17 cellular contexts compared by ENCODE assay signal in the genomic region with DNA sequence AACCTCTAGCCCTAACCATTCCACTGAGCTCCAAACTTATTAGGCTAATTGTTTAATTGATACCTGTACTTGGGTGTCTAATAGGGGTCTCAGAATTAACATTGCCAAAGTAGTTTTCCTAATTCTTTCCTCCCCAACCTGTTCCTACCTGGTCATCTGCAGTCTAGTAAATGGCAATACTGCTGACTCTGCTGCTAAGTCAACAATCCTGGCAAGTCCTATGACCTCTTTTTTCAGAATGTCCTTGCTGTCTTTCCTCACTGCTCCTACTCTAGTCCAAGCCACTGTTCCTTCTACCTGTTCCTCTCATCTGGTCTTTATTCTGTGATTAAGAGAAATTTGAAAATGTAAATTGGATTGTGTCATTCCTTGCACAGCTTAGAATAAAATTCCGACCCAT.
DNase-seq lines count a peak whose midpoint lies in the region; ATAC-seq and TF ChIP-seq lines count a peak whose summit lies in the region.
"Had no signal": no experiment of that assay in that cellular context is flagged by ENCODE, and none has a peak within 500 bp of the region (broad histone marks: within the 10 kb centered on the region; RNA-seq: fewer than 3 reads in every experiment).

No MANE protein-coding gene starts in this region.

- H3K9ac ChIP-seq in DND-41 (ENCODE audit: low read depth, low read length), result no peak overlapping the region
- H3K9ac ChIP-seq: BLaER1 treated with 17β-estradiol and CSF1 and Interleukin-3, amounts not matched to agents 10 nM and 100 nM had no signal

- intact Hi-C loops in right lobe of liver (cut with DNase I), result no loop called here

- H3K4me3 ChIP-seq in DND-41 (ENCODE audit: low read depth in 1 of 2, low read length in 2 of 2), result no peak overlapping the region
- H3K4me3 ChIP-seq in right lobe of liver, result no peak overlapping the region
- H3K4me3 ChIP-seq: BLaER1 treated with 17β-estradiol and CSF1 and Interleukin-3, amounts not matched to agents 10 nM and 100 nM had no signal

- H2AFZ ChIP-seq in DND-41 (ENCODE audit: low read depth, low read length), result peak overlapping the region; percentile 24; the same call in 1 of the 2 replicates

- H3K27ac ChIP-seq in DND-41 (ENCODE audit: low read length), result no peak overlapping the region
- H3K27ac ChIP-seq in right lobe of liver, result no peak overlapping the region
- H3K27ac ChIP-seq: BLaER1 treated with 17β-estradiol and CSF1 and Interleukin-3, amounts not matched to agents 10 nM and 100 nM; C4-2B had no signal

- ATAC-seq in DND-41 (ENCODE audit: insufficient read depth, low read depth), result no peak
- ATAC-seq in left lobe of liver, result peak; percentile 84
- peak in 3 of 4 donors; percentile 36 to 72 (median 64) for ATAC-seq in right lobe of liver
- ATAC-seq: CD8-positive, alpha-beta T cell had no signal

- H3K4me2 ChIP-seq in DND-41 (ENCODE audit: insufficient read depth, low read length), result no peak overlapping the region
- H3K4me2 ChIP-seq: BLaER1 treated with 17β-estradiol and CSF1 and Interleukin-3, amounts not matched to agents 10 nM and 100 nM had no signal

- H3K4me1 ChIP-seq in DND-41 (ENCODE audit: insufficient read depth, low read length), result no peaks in the 10 kb centered on the region
- no peaks in the 10 kb centered on the region for H3K4me1 ChIP-seq in right lobe of liver
- H3K4me1 ChIP-seq: BLaER1 treated with 17β-estradiol and CSF1 and Interleukin-3, amounts not matched to agents 10 nM and 100 nM had no signal

- H3K27me3 ChIP-seq in DND-41 (ENCODE audit: insufficient read depth, low read length, poor library complexity) (no peaks in the 10 kb centered on the region), right lobe of liver (no peaks in the 10 kb centered on the region)
- H3K27me3 ChIP-seq: BLaER1 treated with 17β-estradiol and CSF1 and Interleukin-3, amounts not matched to agents 10 nM and 100 nM had no signal

- TF ChIP-seq CTCF in DND-41 (IDR thresholded peaks at IDR 0.05; ENCODE audit: borderline replicate concordance, extremely low read depth, low read length, poor library complexity, severe bottlenecking) (no peak), right lobe of liver (IDR thresholded peaks at IDR 0.05) (no peak)

- H3K79me2 ChIP-seq in DND-41 (ENCODE audit: insufficient read depth, low read length), result no peaks in the 10 kb centered on the region

- H3K36me3 ChIP-seq in DND-41 (ENCODE audit: insufficient read depth, low read length) (no peaks in the 10 kb centered on the region), right lobe of liver (no peaks in the 10 kb centered on the region)
- H3K36me3 ChIP-seq: BLaER1 treated with 17β-estradiol and CSF1 and Interleukin-3, amounts not matched to agents 10 nM and 100 nM had no signal

- no peaks in the 10 kb centered on the region for H3K9me3 ChIP-seq in DND-41 (ENCODE audit: insufficient read depth, low read length, severe bottlenecking)
- no peaks in the 10 kb centered on the region for H3K9me3 ChIP-seq in right lobe of liver
- H3K9me3 ChIP-seq: BLaER1 treated with 17β-estradiol and CSF1 and Interleukin-3, amounts not matched to agents 10 nM and 100 nM had no signal

- WGBS in right lobe of liver (ENCODE audit: insufficient coverage, low coverage, low lambda C conversion rate, missing lambda C conversion rate), result 100% methylated on average over 1 of the region's 1 CpG

- DNase-seq in DND-41 (no peak), left lobe of liver (ENCODE audit: low spot score) (no peak), right lobe of liver (no peak), COLO829 (ENCODE audit: low spot score) (no peak), NCI-H510A (lab: John Stamatoyannopoulos, UW) (no peak)
- DNase-seq: 8988T; ACHN; AML-193; CD4-positive, alpha-beta T cell; CD8-positive, alpha-beta T cell; COR-L47; DMS 273 treated with DMSO at 0.1 percent for 48 hours; DMS153; DMS79; GF-D8 had no signal

- TF ChIP-seq POLR2A in right lobe of liver (IDR thresholded peaks at IDR 0.05), result no peak

- no peaks in the 10 kb centered on the region for H4K20me1 ChIP-seq in DND-41 (ENCODE audit: insufficient read depth, low read length)
- H4K20me1 ChIP-seq: BLaER1 treated with 17β-estradiol and CSF1 and Interleukin-3, amounts not matched to agents 10 nM and 100 nM had no signal
